In genomic region chr3:153623834-153624233, GRCh38 we compare ENCODE assay signal across 19 cellular contexts.
DNase-seq lines count a peak whose midpoint lies in the region; ATAC-seq lines count a peak whose summit lies in the region.
"Had no signal": no experiment of that assay in that cellular context is flagged by ENCODE, and none has a peak within 500 bp of the region (broad histone marks: within the 10 kb centered on the region; RNA-seq: fewer than 3 reads in every experiment).

No MANE protein-coding gene starts in this region.

- ATAC-seq in HG03457 (IDR thresholded peaks at IDR 0.05; ENCODE audit: unreplicated experiment) (no peak), HG03025 (IDR thresholded peaks at IDR 0.05; ENCODE audit: low FRiP score, unreplicated experiment) (no peak)
- ATAC-seq: upper lobe of right lung had no signal

- no peak for DNase-seq in activated naive CD4-positive, alpha-beta T cell treated with anti-CD3 and anti-CD28 coated beads, Interleukin-2, amount 10 ng/mL, durations not matched to agents 7 days and 5 days
- no peak for DNase-seq in activated naive CD4-positive, alpha-beta T cell treated with Interleukin-2 at 50 U/mL for 16 hours
- DNase-seq in NCI-H69 (lab: John Stamatoyannopoulos, UW) (peak; percentile 8), NCI-H82 treated with DMSO at 0.1 percent for 48 hours (lab: John Stamatoyannopoulos, UW; ENCODE audit: unreplicated experiment) (no peak)
- DNase-seq in activated T-helper 2 cell treated with anti-CD3 and anti-CD28 coated beads, Interferon-gamma antibody, Interleukin-2, Interleukin-4, amounts not matched to agents 10 μg/mL and 5 μg/mL and 100 μg/mL, durations not matched to agents 14 hours and 24 hours and 36 hours (ENCODE audit: low spot score), result no peak
- DNase-seq: activated B cell treated with CpG ODN at 0.5 μM for 24 hours, DMS153, erythroblast, foreskin fibroblast, HCEC 1CT, mesenchymal stem cell, naive B cell, NCI-H1436, NCI-H2107, NCI-H510A, upper lobe of right lung had no signal

- H3K27ac Mint-ChIP-seq in activated naive CD4-positive, alpha-beta T cell treated with anti-CD3 and anti-CD28 coated beads, Interleukin-2, amount 10 ng/mL, durations not matched to agents 7 days and 5 days, result peak overlapping the region; percentile 92
- peak overlapping the region; percentile 94 for H3K27ac Mint-ChIP-seq in activated T-helper 2 cell treated with anti-CD3 and anti-CD28 coated beads, Interferon-gamma antibody, Interleukin-2, Interleukin-4, amounts not matched to agents 10 μg/mL and 5 μg/mL and 100 μg/mL, durations not matched to agents 14 hours and 24 hours and 36 hours
- H3K27ac Mint-ChIP-seq: activated B cell treated with CpG ODN at 0.5 μM for 24 hours had no signal

- no peak overlapping the region for H3K4me3 Mint-ChIP-seq in activated naive CD4-positive, alpha-beta T cell treated with anti-CD3 and anti-CD28 coated beads, Interleukin-2, amount 10 ng/mL, durations not matched to agents 7 days and 5 days
- H3K4me3 Mint-ChIP-seq in activated T-helper 2 cell treated with anti-CD3 and anti-CD28 coated beads, Interferon-gamma antibody, Interleukin-2, Interleukin-4, amounts not matched to agents 10 μg/mL and 5 μg/mL and 100 μg/mL, durations not matched to agents 14 hours and 24 hours and 36 hours (ENCODE audit: low read depth), result peak overlapping the region; percentile 5
- H3K4me3 Mint-ChIP-seq: activated B cell treated with CpG ODN at 0.5 μM for 24 hours, CD14-positive monocyte, naive B cell had no signal

- peaks cover 16% of the 10 kb centered on the region for H3K9me3 Mint-ChIP-seq in activated naive CD4-positive, alpha-beta T cell treated with anti-CD3 and anti-CD28 coated beads, Interleukin-2, amount 10 ng/mL, durations not matched to agents 7 days and 5 days
- peaks cover 14% of the 10 kb centered on the region for H3K9me3 Mint-ChIP-seq in activated T-helper 2 cell treated with anti-CD3 and anti-CD28 coated beads, Interferon-gamma antibody, Interleukin-2, Interleukin-4, amounts not matched to agents 10 μg/mL and 5 μg/mL and 100 μg/mL, durations not matched to agents 14 hours and 24 hours and 36 hours
- H3K9me3 Mint-ChIP-seq: naive B cell had no signal

- no peaks in the 10 kb centered on the region for H3K27me3 Mint-ChIP-seq in activated naive CD4-positive, alpha-beta T cell treated with anti-CD3 and anti-CD28 coated beads, Interleukin-2, amount 10 ng/mL, durations not matched to agents 7 days and 5 days
- no peaks in the 10 kb centered on the region for H3K27me3 Mint-ChIP-seq in activated T-helper 2 cell treated with anti-CD3 and anti-CD28 coated beads, Interferon-gamma antibody, Interleukin-2, Interleukin-4, amounts not matched to agents 10 μg/mL and 5 μg/mL and 100 μg/mL, durations not matched to agents 14 hours and 24 hours and 36 hours (ENCODE audit: low read depth)

- CTCF ChIA-PET in activated naive CD4-positive, alpha-beta T cell treated with anti-CD3 and anti-CD28 coated beads, Interleukin-2, amount 10 ng/mL, durations not matched to agents 7 days and 5 days (lab: Charles Lee), result no interaction called here

- intact Hi-C loops in activated T-helper 2 cell treated with anti-CD3 and anti-CD28 coated beads, Interferon-gamma antibody, Interleukin-2, Interleukin-4, amounts not matched to agents 10 μg/mL and 5 μg/mL and 100 μg/mL, durations not matched to agents 14 hours and 24 hours and 36 hours (cut with micrococcal nuclease), result loop anchor here (1.0 to 10.0 kb wide), 8 partner anchors 51 to 931 kb away; partner anchors contain the start of gene DHX36

- peaks cover 76% of the 10 kb centered on the region for H3K4me1 Mint-ChIP-seq in activated naive CD4-positive, alpha-beta T cell treated with anti-CD3 and anti-CD28 coated beads, Interleukin-2, amount 10 ng/mL, durations not matched to agents 7 days and 5 days
- peaks cover 66% of the 10 kb centered on the region for H3K4me1 Mint-ChIP-seq in activated T-helper 2 cell treated with anti-CD3 and anti-CD28 coated beads, Interferon-gamma antibody, Interleukin-2, Interleukin-4, amounts not matched to agents 10 μg/mL and 5 μg/mL and 100 μg/mL, durations not matched to agents 14 hours and 24 hours and 36 hours (ENCODE audit: low read depth)

- H3K36me3 Mint-ChIP-seq in activated naive CD4-positive, alpha-beta T cell treated with anti-CD3 and anti-CD28 coated beads, Interleukin-2, amount 10 ng/mL, durations not matched to agents 7 days and 5 days, result peaks cover 22% of the 10 kb centered on the region
- H3K36me3 Mint-ChIP-seq in activated T-helper 2 cell treated with anti-CD3 and anti-CD28 coated beads, Interferon-gamma antibody, Interleukin-2, Interleukin-4, amounts not matched to agents 10 μg/mL and 5 μg/mL and 100 μg/mL, durations not matched to agents 14 hours and 24 hours and 36 hours (ENCODE audit: low read depth), result peaks cover 18% of the 10 kb centered on the region
- H3K36me3 Mint-ChIP-seq: naive B cell had no signal
